In the genomic region with DNA sequence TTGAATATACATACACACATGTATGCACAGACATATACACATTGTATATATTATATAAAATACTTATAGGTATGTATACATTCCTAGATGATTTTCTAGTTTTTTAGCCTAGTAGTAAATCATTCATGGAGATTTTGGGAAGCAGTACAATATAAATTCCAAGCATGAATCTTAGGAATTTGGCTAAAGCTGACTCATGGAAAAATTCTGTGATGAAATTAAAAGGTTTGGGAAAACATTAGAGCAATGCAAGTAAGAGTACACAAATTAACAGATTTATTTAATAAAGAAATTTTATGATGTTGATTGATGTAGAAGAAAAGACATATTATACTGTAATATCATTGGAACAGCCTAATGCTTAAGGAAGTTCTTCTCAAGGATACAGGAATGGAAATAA, we compare ENCODE assay signal across 1 cellular context.
TF ChIP-seq lines count a peak whose summit lies in the region.

No MANE protein-coding gene starts in this region.

TF ChIP-seq in HepG2, 621 proteins besides CTCF, POLR2A, EP300 and RAD21 (continued from another document):
- TF ChIP-seq, protein P1, sequence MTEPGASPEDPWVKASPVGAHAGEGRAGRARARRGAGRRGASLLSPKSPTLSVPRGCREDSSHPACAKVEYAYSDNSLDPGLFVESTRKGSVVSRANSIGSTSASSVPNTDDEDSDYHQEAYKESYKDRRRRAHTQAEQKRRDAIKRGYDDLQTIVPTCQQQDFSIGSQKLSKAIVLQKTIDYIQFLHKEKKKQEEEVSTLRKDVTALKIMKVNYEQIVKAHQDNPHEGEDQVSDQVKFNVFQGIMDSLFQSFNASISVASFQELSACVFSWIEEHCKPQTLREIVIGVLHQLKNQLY (CRISPR knock-in tag; IDR thresholded peaks at IDR 0.05), result no peak
- no peak for TF ChIP-seq NCOA5 (CRISPR knock-in tag; IDR thresholded peaks at IDR 0.05)
- TF ChIP-seq MAFK (conservative IDR thresholded peaks at IDR 0.05 in 1 of 2, IDR thresholded peaks at IDR 0.05 in 1 of 2; ENCODE audit: low read length in 2 of 2), result peak; percentile 5 to 46; a peak in 2 of 4 replicates
